In genomic region chr6:7590918-7591302, GRCh38 we compare ENCODE assay signal across 8 cellular contexts. TPM values are rescaled to one million over a fixed set of nuclear protein-coding genes. Genes with fewer than 3 reads are reported as not detected.
DNase-seq lines count a peak whose midpoint lies in the region; ATAC-seq lines count a peak whose summit lies in the region.

No MANE protein-coding gene starts in this region.

- DNase-seq in activated naive CD4-positive, alpha-beta T cell treated with Interleukin-2 at 50 U/mL for 16 hours, result no peak
- no peak for DNase-seq in activated CD4-positive, alpha-beta memory T cell treated with anti-CD3 and anti-CD28 coated beads, Interleukin-2, amount 10 ng/mL, durations not matched to agents 7 days and 5 days
- peak; percentile 42 for DNase-seq in left cardiac atrium
- DNase-seq in stimulated activated CD4-positive, alpha-beta T cell treated with anti-CD3 and anti-CD28 coated beads, Interleukin-4, amount 100 ng/mL, for 24 hours, result no peak

- H3K4me3 Mint-ChIP-seq in activated naive CD4-positive, alpha-beta T cell treated with anti-CD3 and anti-CD28 coated beads, Interleukin-2, amount 50 U/mL, for 24 hours, result peak overlapping the region; percentile 98
- peak overlapping the region; percentile 99 for H3K4me3 Mint-ChIP-seq in activated CD4-positive, alpha-beta memory T cell treated with anti-CD3 and anti-CD28 coated beads, Interleukin-2, amount 10 ng/mL, durations not matched to agents 7 days and 5 days

- H3K27me3 ChIP-seq in rectal smooth muscle tissue (ENCODE audit: control insufficient read depth, insufficient read depth, low read length), result no peaks in the 10 kb centered on the region

- intact Hi-C loops in left cardiac atrium (cut with DNase I), result no loop called here

- H3K4me3 ChIP-seq in rectal smooth muscle tissue (ENCODE audit: low read length), result peak overlapping the region; percentile 95

- CTCF ChIA-PET in activated CD4-positive, alpha-beta memory T cell treated with anti-CD3 and anti-CD28 coated beads, Interleukin-2, amount 10 ng/mL, durations not matched to agents 7 days and 5 days (lab: Charles Lee), result interaction anchor here (2.9 kb wide), 1 partner anchor 316 kb away, joined by 12 read pairs; no protein-coding TSS in a partner anchor

- H3K36me3 Mint-ChIP-seq in activated naive CD4-positive, alpha-beta T cell treated with anti-CD3 and anti-CD28 coated beads, Interleukin-2, amount 50 U/mL, for 24 hours, result peaks cover 2% of the 10 kb centered on the region
- H3K36me3 Mint-ChIP-seq in activated CD4-positive, alpha-beta memory T cell treated with anti-CD3 and anti-CD28 coated beads, Interleukin-2, amount 10 ng/mL, durations not matched to agents 7 days and 5 days (ENCODE audit: low read depth), result peaks cover 30% of the 10 kb centered on the region

- H3K9ac ChIP-seq in rectal smooth muscle tissue (ENCODE audit: low read length), result peak overlapping the region; percentile 68

- POLR2A ChIA-PET in activated CD4-positive, alpha-beta memory T cell treated with anti-CD3 and anti-CD28 coated beads, Interleukin-2, amount 10 ng/mL, durations not matched to agents 7 days and 5 days (lab: Charles Lee), result interaction anchor here (1.7 kb wide), 1 partner anchor 277 kb away, joined by 3 read pairs; the partner anchor contains the start of gene SSR1

- ATAC-seq in left cardiac atrium (peak; percentile 5 to 21), HG03342 (IDR thresholded peaks at IDR 0.05; ENCODE audit: unreplicated experiment) (no peak), GM21825 (IDR thresholded peaks at IDR 0.05; ENCODE audit: unreplicated experiment) (no peak)

- peaks cover 7% of the 10 kb centered on the region for H3K36me3 ChIP-seq in rectal smooth muscle tissue (ENCODE audit: control insufficient read depth, insufficient read depth, low read length)

- no peak overlapping the region for H3K27ac ChIP-seq in rectal smooth muscle tissue (ENCODE audit: low read depth, low read length)

- no peaks in the 10 kb centered on the region for H3K9me3 Mint-ChIP-seq in activated naive CD4-positive, alpha-beta T cell treated with anti-CD3 and anti-CD28 coated beads, Interleukin-2, amount 50 U/mL, for 24 hours
- no peaks in the 10 kb centered on the region for H3K9me3 Mint-ChIP-seq in activated CD4-positive, alpha-beta memory T cell treated with anti-CD3 and anti-CD28 coated beads, Interleukin-2, amount 10 ng/mL, durations not matched to agents 7 days and 5 days

- no peaks in the 10 kb centered on the region for H3K27me3 Mint-ChIP-seq in activated naive CD4-positive, alpha-beta T cell treated with anti-CD3 and anti-CD28 coated beads, Interleukin-2, amount 50 U/mL, for 24 hours
- H3K27me3 Mint-ChIP-seq in activated CD4-positive, alpha-beta memory T cell treated with anti-CD3 and anti-CD28 coated beads, Interleukin-2, amount 10 ng/mL, durations not matched to agents 7 days and 5 days, result no peaks in the 10 kb centered on the region

- H3K4me1 ChIP-seq in rectal smooth muscle tissue (ENCODE audit: control insufficient read depth, insufficient read depth, low read length), result peaks cover 12% of the 10 kb centered on the region

- H3K4me1 Mint-ChIP-seq in activated naive CD4-positive, alpha-beta T cell treated with anti-CD3 and anti-CD28 coated beads, Interleukin-2, amount 50 U/mL, for 24 hours, result peaks cover 53% of the 10 kb centered on the region
- H3K4me1 Mint-ChIP-seq in activated CD4-positive, alpha-beta memory T cell treated with anti-CD3 and anti-CD28 coated beads, Interleukin-2, amount 10 ng/mL, durations not matched to agents 7 days and 5 days, result peaks cover 35% of the 10 kb centered on the region

- H3K27ac Mint-ChIP-seq in activated naive CD4-positive, alpha-beta T cell treated with anti-CD3 and anti-CD28 coated beads, Interleukin-2, amount 50 U/mL, for 24 hours, result peak overlapping the region; percentile 87
- peak overlapping the region; percentile 47 for H3K27ac Mint-ChIP-seq in activated CD4-positive, alpha-beta memory T cell treated with anti-CD3 and anti-CD28 coated beads, Interleukin-2, amount 10 ng/mL, durations not matched to agents 7 days and 5 days

RNA-seq across cellular contexts. Expression of gene SNRNP48, which starts 0.9 kb away (rescaled TPM):
- 10 to 100 TPM; 16.5 TPM for total RNA-seq in activated CD4-positive, alpha-beta memory T cell treated with anti-CD3 and anti-CD28 coated beads, Interleukin-2, amount 10 ng/mL, durations not matched to agents 7 days and 5 days
- total RNA-seq in left cardiac atrium, result 10 to 100 TPM; 10.3 to 12.6 TPM

RNA-seq across cellular contexts. Expression of gene DSP, which starts 49.4 kb away (rescaled TPM):
- total RNA-seq in activated CD4-positive, alpha-beta memory T cell treated with anti-CD3 and anti-CD28 coated beads, Interleukin-2, amount 10 ng/mL, durations not matched to agents 7 days and 5 days, result under 1 TPM; 0.15 to 0.33 TPM
- total RNA-seq in left cardiac atrium, result 100 to 1,000 TPM; 179 to 198 TPM

Comparison
In these comparisons a context has a peak if more than half of its experiments do, and no peak if none do; other contexts are left out.
1. ATAC-seq: peak in left cardiac atrium (2 of 2); none in HG03342 (single experiment) and GM21825 (single experiment).
2. RNA of gene DSP, which starts 49.4 kb away (total RNA-seq): 179 to 198 TPM in left cardiac atrium; 0.15 to 0.33 TPM in activated CD4-positive, alpha-beta memory T cell treated with anti-CD3 and anti-CD28 coated beads, Interleukin-2, amount 10 ng/mL, durations not matched to agents 7 days and 5 days; every median in the first group is over 100 times any median in the second.